Comparison of ENCODE assay signal across 10 cellular contexts in the genomic region with DNA sequence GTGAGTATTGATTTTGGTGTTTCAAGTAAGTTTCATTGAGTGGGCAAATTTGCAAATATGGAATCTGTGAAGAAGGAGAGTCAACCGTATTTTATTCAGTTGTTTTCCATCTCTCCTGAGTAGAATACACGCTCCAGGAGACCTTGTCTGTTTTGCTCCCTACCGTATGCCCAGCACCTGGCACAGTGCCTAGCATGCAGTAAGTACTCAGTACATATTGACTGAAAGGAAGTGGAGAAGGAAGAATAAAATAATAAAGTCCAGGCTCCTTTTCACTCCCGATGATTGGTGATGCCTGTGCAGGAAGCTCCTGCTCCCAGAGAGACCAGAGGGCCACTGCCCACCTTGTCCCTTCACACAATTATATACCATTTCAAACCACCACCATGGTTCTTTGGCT. TPM values are rescaled to one million over a fixed set of nuclear protein-coding genes. Genes with fewer than 3 reads are reported as not detected.
DNase-seq lines count a peak whose midpoint lies in the region; TF ChIP-seq lines count a peak whose summit lies in the region.
"Had no signal": no experiment of that assay in that cellular context is flagged by ENCODE, and none has a peak within 500 bp of the region (broad histone marks: within the 10 kb centered on the region; RNA-seq: fewer than 3 reads in every experiment).

No MANE protein-coding gene starts in this region.

- no peaks in the 10 kb centered on the region for H3K36me3 Mint-ChIP-seq in type B pancreatic cell

- no peaks in the 10 kb centered on the region for H3K36me3 ChIP-seq in endocrine pancreas (ENCODE audit: control insufficient read depth, insufficient read depth, low read length)
- H3K36me3 ChIP-seq: spleen had no signal

- no peaks in the 10 kb centered on the region for H3K27me3 Mint-ChIP-seq in type B pancreatic cell

- H3K4me1 Mint-ChIP-seq in type B pancreatic cell (ENCODE audit: unreplicated experiment) = peaks cover 37% of the 10 kb centered on the region

- peaks cover 7% of the 10 kb centered on the region for H3K9me3 Mint-ChIP-seq in type B pancreatic cell

- H3K9ac ChIP-seq in endocrine pancreas (ENCODE audit: control insufficient read depth, insufficient read depth, low read length) = no peak overlapping the region

- no peaks in the 10 kb centered on the region for H3K4me1 ChIP-seq in endocrine pancreas (ENCODE audit: control insufficient read depth, insufficient read depth, low read length)

- H3K4me3 Mint-ChIP-seq in type B pancreatic cell = no peak overlapping the region

- H3K27ac Mint-ChIP-seq in type B pancreatic cell = peak overlapping the region; percentile 76

- H3K9me3 ChIP-seq in endocrine pancreas (ENCODE audit: control insufficient read depth, low read length) = no peaks in the 10 kb centered on the region
- H3K9me3 ChIP-seq: spleen had no signal

- DNase-seq in NCI-H2227 (lab: John Stamatoyannopoulos, UW; ENCODE audit: unreplicated experiment) (peak; percentile 29), NCI-H2227 treated with DMSO at 0.1 percent for 48 hours (lab: John Stamatoyannopoulos, UW) (no peak), NCI-H748 (lab: John Stamatoyannopoulos, UW; ENCODE audit: unreplicated experiment) (peak; percentile 75), type B pancreatic cell (ENCODE audit: extremely low spot score, unreplicated experiment) (no peak), OCI-M2 (lab: John Stamatoyannopoulos, UW; ENCODE audit: unreplicated experiment) (no peak), RPMI8226 (no peak)
- no peak for DNase-seq in activated effector memory CD4-positive, alpha-beta T cell treated with anti-CD3 and anti-CD28 coated beads, Interleukin-2, amount 50 U/mL, for 16 hours
- DNase-seq: activated T-cell treated with anti-CD3 and anti-CD28 coated beads for 4 hours, spleen had no signal

- no peak for TF ChIP-seq CTCF in type B pancreatic cell (conservative IDR thresholded peaks at IDR 0.05)

- H3K4me3 ChIP-seq in endocrine pancreas (ENCODE audit: control insufficient read depth, insufficient read depth, low read length) = peak overlapping the region; percentile 32
- H3K4me3 ChIP-seq: spleen had no signal

- no peaks in the 10 kb centered on the region for H3K27me3 ChIP-seq in endocrine pancreas (ENCODE audit: control insufficient read depth, insufficient read depth, low read length)
- H3K27me3 ChIP-seq: spleen had no signal

RNA-seq across cellular contexts. Expression of a gene that starts 59.4 kb away (rescaled TPM):
- total RNA-seq in type B pancreatic cell (ENCODE audit: low replicate concordance) = 15.2 and 23.4 TPM in 2 replicates

Comparison
In these comparisons a context has a peak if more than half of its experiments do, and no peak if none do; other contexts are left out.
1. DNase-seq: peak in NCI-H2227 (single experiment) and NCI-H748 (single experiment); none in NCI-H2227 treated with DMSO at 0.1 percent for 48 hours (single experiment), type B pancreatic cell (single experiment), OCI-M2 (single experiment), activated effector memory CD4-positive, alpha-beta T cell treated with anti-CD3 and anti-CD28 coated beads, Interleukin-2, amount 50 U/mL, for 16 hours (single experiment) and RPMI8226 (single experiment).